ENCODE assay signal across 8 cellular contexts in genomic region chr3:15319575-15319974, GRCh38. TPM values are rescaled to one million over a fixed set of nuclear protein-coding genes. Genes with fewer than 3 reads are reported as not detected.
A peak's percentile ranks its signal among the peaks of the same experiment; 100 is the strongest.
DNase-seq lines count a peak whose midpoint lies in the region; ATAC-seq and TF ChIP-seq lines count a peak whose summit lies in the region.

No MANE protein-coding gene starts in this region.

- intact Hi-C loops in naive thymus-derived CD4-positive, alpha-beta T cell (cut with micrococcal nuclease): no loop called here

- peak overlapping the region in 6 of 10 donors; percentile 44 to 71 (median 66) for H3K4me3 Mint-ChIP-seq in naive thymus-derived CD4-positive, alpha-beta T cell
- H3K4me3 Mint-ChIP-seq in osteocyte (ENCODE audit: unreplicated experiment): no peak overlapping the region

- H3K4me3 ChIP-seq in ACC112 (ENCODE audit: low read depth, low read length) (peak overlapping the region; percentile 50), duodenal mucosa (ENCODE audit: low read depth in 1 of 2, low read length in 2 of 2) (no peak overlapping the region)
- no peak overlapping the region for H3K4me3 ChIP-seq in naive thymus-derived CD4-positive, alpha-beta T cell (ENCODE audit: low read length)

- H3K27me3 ChIP-seq in ACC112 (ENCODE audit: insufficient read depth, low read length): no peaks in the 10 kb centered on the region
- H3K27me3 ChIP-seq in duodenal mucosa (ENCODE audit: control insufficient read depth in 1 of 2, insufficient read depth in 2 of 2, low read length in 2 of 2): no peaks in the 10 kb centered on the region
- no peaks in the 10 kb centered on the region for H3K27me3 ChIP-seq in naive thymus-derived CD4-positive, alpha-beta T cell (ENCODE audit: control insufficient read depth in 2 of 2, insufficient read depth in 2 of 2, low read length in 2 of 2)

- peaks cover 40 to 91% (median 77%) of the 10 kb centered on the region in 7 donors for H3K4me1 Mint-ChIP-seq in naive thymus-derived CD4-positive, alpha-beta T cell
- H3K4me1 Mint-ChIP-seq in osteocyte (ENCODE audit: unreplicated experiment): peaks cover 9% of the 10 kb centered on the region

- no peaks in the 10 kb centered on the region for H3K36me3 ChIP-seq in ACC112 (ENCODE audit: insufficient read depth, low read length)
- no peaks in the 10 kb centered on the region for H3K36me3 ChIP-seq in duodenal mucosa (ENCODE audit: control insufficient read depth in 1 of 2, insufficient read depth in 2 of 2, low read length in 2 of 2)
- no peaks in the 10 kb centered on the region for H3K36me3 ChIP-seq in naive thymus-derived CD4-positive, alpha-beta T cell (ENCODE audit: control insufficient read depth in 2 of 3, insufficient read depth in 3 of 3, low read length in 3 of 3)

- no peak for TF ChIP-seq CTCF in osteocyte (IDR thresholded peaks at IDR 0.05)

- H3K27me3 Mint-ChIP-seq in naive thymus-derived CD4-positive, alpha-beta T cell: no peaks in the 10 kb centered on the region
- H3K27me3 Mint-ChIP-seq in osteocyte (ENCODE audit: unreplicated experiment): no peaks in the 10 kb centered on the region

- no peak overlapping the region for H3K9ac ChIP-seq in duodenal mucosa (ENCODE audit: low read depth in 1 of 2, low read length in 2 of 2)

- POLR2A ChIA-PET in naive thymus-derived CD4-positive, alpha-beta T cell (lab: Charles Lee): interaction anchor here (0.8 to 2.2 kb wide), 11 partner anchors 9 to 113 kb away, joined by 3 to 15 read pairs (median 7); partner anchors contain the start of genes CAPN7 and SH3BP5

- peak overlapping the region in 8 of 9 donors; percentile 33 to 90 (median 62) for H3K27ac Mint-ChIP-seq in naive thymus-derived CD4-positive, alpha-beta T cell
- H3K27ac Mint-ChIP-seq in osteocyte (ENCODE audit: unreplicated experiment): no peak overlapping the region

- H3K36me3 Mint-ChIP-seq in naive thymus-derived CD4-positive, alpha-beta T cell: peaks cover 0 to 13% (median 3%) of the 10 kb centered on the region in 5 donors
- no peaks in the 10 kb centered on the region for H3K36me3 Mint-ChIP-seq in osteocyte (ENCODE audit: unreplicated experiment)

- H3K9me3 Mint-ChIP-seq in naive thymus-derived CD4-positive, alpha-beta T cell: no peaks in the 10 kb centered on the region
- H3K9me3 Mint-ChIP-seq in osteocyte (ENCODE audit: unreplicated experiment): no peaks in the 10 kb centered on the region

- peak overlapping the region; percentile 79 for H2AFZ ChIP-seq in ACC112 (ENCODE audit: low read length, unreplicated experiment)

- H3K4me1 ChIP-seq in ACC112 (ENCODE audit: control insufficient read depth, insufficient read depth, low read length, unreplicated experiment) (peaks cover 68% of the 10 kb centered on the region), duodenal mucosa (ENCODE audit: control insufficient read depth in 1 of 2, insufficient read depth in 2 of 2, low read length in 2 of 2) (peaks cover 14 to 20% of the 10 kb centered on the region in 2 donors)
- H3K4me1 ChIP-seq in naive thymus-derived CD4-positive, alpha-beta T cell (ENCODE audit: control insufficient read depth in 2 of 2, insufficient read depth in 2 of 2, low read length in 2 of 2): peaks cover 46 to 64% of the 10 kb centered on the region in 2 donors

- no peaks in the 10 kb centered on the region for H3K9me3 ChIP-seq in duodenal mucosa (ENCODE audit: control insufficient read depth in 1 of 2, low read length in 2 of 2)
- H3K9me3 ChIP-seq in naive thymus-derived CD4-positive, alpha-beta T cell (ENCODE audit: control insufficient read depth in 2 of 3, low read length in 3 of 3): no peaks in the 10 kb centered on the region

- DNase-seq in NCI-H2227 (lab: John Stamatoyannopoulos, UW; ENCODE audit: unreplicated experiment) (peak; percentile 25), osteocyte (ENCODE audit: extremely low spot score, unreplicated experiment) (no peak), middle frontal gyrus (ENCODE audit: extremely low spot score, low spot score) (no peak), NCI-H1048 (lab: John Stamatoyannopoulos, UW) (no peak)
- no peak for DNase-seq in naive thymus-derived CD4-positive, alpha-beta T cell

- ATAC-seq in naive thymus-derived CD4-positive, alpha-beta T cell: no peak
- ATAC-seq in HG03139 (IDR thresholded peaks at IDR 0.05; ENCODE audit: unreplicated experiment): no peak

- H3K27ac ChIP-seq in ACC112 (ENCODE audit: low read depth, low read length) (peak overlapping the region; percentile 82), duodenal mucosa (ENCODE audit: low read depth, low read length) (peak overlapping the region; percentile 23)
- H3K27ac ChIP-seq in naive thymus-derived CD4-positive, alpha-beta T cell (ENCODE audit: low read depth, low read length): no peak overlapping the region

- CTCF ChIA-PET in naive thymus-derived CD4-positive, alpha-beta T cell (lab: Charles Lee): interaction anchor here (1.0 to 4.0 kb wide), 4 partner anchors 12 to 112 kb away, joined by 4 to 31 read pairs (median 13); partner anchors contain the start of gene SH3BP5

- peaks cover 35% of the 10 kb centered on the region for H3K79me2 ChIP-seq in ACC112 (ENCODE audit: control insufficient read depth, insufficient read depth, low read length, unreplicated experiment)

RNA-seq across cellular contexts. Expression of gene SH3BP5, which starts 12.8 kb away (rescaled TPM):
- 10 to 100 TPM; 18.5 to 64.7 (median 39.5) TPM for total RNA-seq in naive thymus-derived CD4-positive, alpha-beta T cell
- polyA plus RNA-seq in naive thymus-derived CD4-positive, alpha-beta T cell: 10 to 100 TPM; 38.2 to 49.6 TPM
- 4.5 and 5.9 TPM in 2 replicates for total RNA-seq in osteocyte
